34 cellular contexts compared by ENCODE assay signal in genomic region chr9:83401328-83401895, GRCh38.
"Had no signal": no experiment of that assay in that cellular context is flagged by ENCODE, and none has a peak within 500 bp of the region (broad histone marks: within the 10 kb centered on the region; RNA-seq: fewer than 3 reads in every experiment).

No MANE protein-coding gene starts in this region.

- H3K4me3 ChIP-seq: heart right ventricle, left ventricle myocardium inferior, lung, mucosa of descending colon, ovary, sigmoid colon, smooth muscle cell, vagina had no signal

- ATAC-seq: activated CD4-positive, CD25-positive, alpha-beta regulatory T cell treated with anti-CD3 and anti-CD28 coated beads, Interleukin-2, amount 50 U/mL, for 24 hours; foreskin keratinocyte; heart right ventricle; mucosa of descending colon; stimulated activated memory B cell treated with anti-CD40 and anti-IgM and Interleukin-4, amounts not matched to agents 10 μg/mL and 1 μg/mL and 100 μg/mL, for 72 hours; stimulated activated naive CD8-positive, alpha-beta T cell treated with anti-CD3 and anti-CD28 coated beads, Interleukin-15, amount 100 ng/mL, for 72 hours had no signal

- H3K27me3 ChIP-seq: foreskin keratinocyte, heart right ventricle, ovary, sigmoid colon, vagina had no signal

- FAIRE-seq: bronchial epithelial cell, colon, endometrium, islet of Langerhans, TTC549 had no signal

- H3K9me3 ChIP-seq: left ventricle myocardium inferior, mucosa of descending colon, ovary, sigmoid colon, vagina had no signal

- H3K4me1 ChIP-seq: foreskin keratinocyte, vagina had no signal

- H3K4me2 ChIP-seq: smooth muscle cell had no signal

- DNase-seq: activated CD4-positive, alpha-beta T cell treated with anti-CD3 and anti-CD28 coated beads for 48 hours; activated CD4-positive, alpha-beta T cell treated with anti-CD3 and anti-CD28 coated beads, Interleukin-2, amount 50 U/mL, for 48 hours; activated CD8-positive, alpha-beta memory T cell treated with anti-CD3 and anti-CD28 coated beads for 24 hours; activated effector memory CD4-positive, alpha-beta T cell treated with Interleukin-2 at 50 U/mL for 16 hours; activated naive CD4-positive, alpha-beta T cell treated with Interleukin-2 at 50 U/mL for 16 hours; anterior cingulate cortex; dermis blood vessel endothelial cell; effector CD4-positive, alpha-beta T cell; foreskin keratinocyte; heart right ventricle; left ventricle myocardium inferior; mucosa of descending colon; naive B cell; nephron progenitor cell; ovary; retina; sigmoid colon; stimulated activated CD4-positive, alpha-beta T cell treated with anti-CD3 and anti-CD28 coated beads, Interleukin-1b, Interleukin-23, amount 100 ng/mL, for 48 hours; stimulated activated CD4-positive, alpha-beta T cell treated with anti-CD3 and anti-CD28 coated beads, Interleukin-4, amount 100 ng/mL, for 4 hours; stimulated activated CD8-positive, alpha-beta memory T cell treated with anti-CD3 and anti-CD28 coated beads, Interleukin-4, amount 100 ng/mL, for 48 hours; stimulated activated naive CD8-positive, alpha-beta T cell treated with anti-CD3 and anti-CD28 coated beads, Interleukin-15, amount 100 ng/mL, for 72 hours; substantia nigra had no signal

- H3K27ac ChIP-seq: epithelial cell of prostate, foreskin keratinocyte, heart right ventricle, left ventricle myocardium inferior, ovary, sigmoid colon, vagina, VCaP had no signal

- H3K36me3 ChIP-seq: heart right ventricle, left ventricle myocardium inferior, ovary, sigmoid colon, vagina had no signal
